In genomic region chr10:77637474-77637985, GRCh38 we compare ENCODE assay signal across 8 cellular contexts. TPM values are rescaled to one million over a fixed set of nuclear protein-coding genes. Genes with fewer than 3 reads are reported as not detected.
DNase-seq lines count a peak whose midpoint lies in the region; ATAC-seq and TF ChIP-seq lines count a peak whose summit lies in the region.

Gene KCNMA1 (minus strand): TSS chr10:77637808.

- TF ChIP-seq CTCF in dorsolateral prefrontal cortex (IDR thresholded peaks at IDR 0.05 in 54 of 56, conservative IDR thresholded peaks at IDR 0.05 in 2 of 56; ENCODE audit: low read depth in 1 of 56, partially characterized antibody in 56 of 56) (peak in 2 of 56 donors; percentile 12 to 15), type B pancreatic cell (conservative IDR thresholded peaks at IDR 0.05) (no peak)

- H3K27ac Mint-ChIP-seq in type B pancreatic cell, result no peak within 1 kb of the TSS

- H3K27ac ChIP-seq in dorsolateral prefrontal cortex, result peak within 1 kb of the TSS in 57 of 59 donors; percentile 39 to 95 (median 83)

- H3K9me3 Mint-ChIP-seq in type B pancreatic cell, result no peaks in the 10 kb centered on the region

- intact Hi-C loops in dorsolateral prefrontal cortex (cut with DNase I), result loop anchor here (5.0 to 10.0 kb wide), 2 partner anchors 125 to 143 kb away; no protein-coding TSS in a partner anchor

- H3K4me3 Mint-ChIP-seq in type B pancreatic cell, result peak within 1 kb of the TSS; percentile 97

- H3K27me3 ChIP-seq in dorsolateral prefrontal cortex, result peaks cover 0 to 35% (median 6%) of the 10 kb centered on the region in 45 donors

- peak; percentile 65 for DNase-seq in NCI-H345 (lab: John Stamatoyannopoulos, UW)
- DNase-seq in NCI-H345 treated with DMSO at 0.1 percent for 48 hours (lab: John Stamatoyannopoulos, UW; ENCODE audit: unreplicated experiment), result no peak
- peak; percentile 29 for DNase-seq in NCI-H774 (lab: John Stamatoyannopoulos, UW)
- DNase-seq in dorsolateral prefrontal cortex, result peak in 5 of 10 donors; percentile 45 to 72 (median 57)
- DNase-seq in mesenteric fat pad (ENCODE audit: low spot score), result peak; percentile 77
- no peak for DNase-seq in type B pancreatic cell (ENCODE audit: extremely low spot score, unreplicated experiment)
- DNase-seq in stimulated activated CD4-positive, alpha-beta T cell treated with anti-CD3 and anti-CD28 coated beads, Interleukin-4, amount 100 ng/mL, for 4 hours, result no peak

- peaks cover 5% of the 10 kb centered on the region for H3K36me3 Mint-ChIP-seq in type B pancreatic cell

- ATAC-seq in GM21423 (IDR thresholded peaks at IDR 0.05; ENCODE audit: unreplicated experiment), result no peak

- H3K4me3 ChIP-seq in dorsolateral prefrontal cortex, result peak within 1 kb of the TSS; percentile 45 to 83 (median 71)

- peaks cover 11% of the 10 kb centered on the region for H3K4me1 Mint-ChIP-seq in type B pancreatic cell (ENCODE audit: unreplicated experiment)

- peaks cover 86% of the 10 kb centered on the region for H3K27me3 Mint-ChIP-seq in type B pancreatic cell

RNA-seq across cellular contexts. Expression of gene KCNMA1, which starts in this region (rescaled TPM):
- total RNA-seq in dorsolateral prefrontal cortex (100 to 1,000 TPM; 110 to 286 (median 217) TPM), mesenteric fat pad (20.6 TPM), type B pancreatic cell (ENCODE audit: low replicate concordance) (27.9 and 30.1 TPM in 2 replicates)

Comparison
In these comparisons a context has a peak if more than half of its experiments do, and no peak if none do; other contexts are left out.
1. DNase-seq: peak in NCI-H345 (single experiment), NCI-H774 (single experiment) and mesenteric fat pad (single experiment); none in NCI-H345 treated with DMSO at 0.1 percent for 48 hours (single experiment), type B pancreatic cell (single experiment) and stimulated activated CD4-positive, alpha-beta T cell treated with anti-CD3 and anti-CD28 coated beads, Interleukin-4, amount 100 ng/mL, for 4 hours (0 of 2).